Comparison of ENCODE assay signal across 1 cellular context in the genomic region with DNA sequence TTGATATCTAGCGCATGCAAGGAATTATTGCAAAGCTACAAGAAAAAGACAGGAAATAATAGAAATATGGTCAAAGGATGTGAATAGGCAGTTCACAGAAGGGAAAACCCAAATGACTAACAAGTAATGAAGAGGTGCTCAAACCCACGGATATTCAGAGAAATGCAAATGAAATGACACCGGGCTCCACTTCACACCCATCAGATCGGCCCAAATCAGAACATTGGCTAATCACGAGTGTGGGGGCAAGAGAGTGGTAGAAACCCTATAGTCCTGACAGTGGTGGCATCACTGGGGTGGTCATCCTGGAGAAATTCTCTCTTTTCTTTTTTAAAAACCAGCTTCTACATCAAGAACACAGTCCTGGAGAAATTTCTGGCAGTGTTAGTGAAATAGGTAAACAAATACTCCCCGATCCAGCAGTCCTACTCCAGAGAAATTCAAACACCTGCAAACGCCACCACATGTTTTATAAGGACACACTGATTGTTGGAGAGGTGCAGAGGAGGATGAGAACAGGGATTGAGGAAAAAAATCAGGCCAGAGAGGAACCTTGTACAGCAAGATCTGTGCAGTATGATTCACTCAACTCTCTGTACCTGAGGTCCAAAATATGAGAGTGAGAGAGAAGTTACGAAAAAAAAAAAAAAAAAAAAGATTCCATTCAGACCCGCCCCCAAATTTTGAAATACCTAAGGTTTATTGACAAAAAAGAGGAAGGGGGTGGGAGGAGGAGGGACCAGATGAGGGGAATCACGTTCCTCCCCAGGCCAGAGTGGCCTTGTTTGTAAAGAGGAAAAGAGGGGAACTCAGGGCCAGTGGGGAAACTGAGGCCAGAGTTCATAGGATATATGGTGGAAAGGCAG.
A peak's percentile ranks its signal among the peaks of the same experiment; 100 is the strongest.
TF ChIP-seq lines count a peak whose summit lies in the region.

No MANE protein-coding gene starts in this region.

TF ChIP-seq in GM12878, 131 proteins besides CTCF, POLR2A, EP300 and RAD21 (continued from another document and continues in another):
- TF ChIP-seq BHLHE40 (IDR thresholded peaks at IDR 0.05; ENCODE audit: borderline replicate concordance in 1 of 2, low read depth in 2 of 2, low read length in 1 of 2), result peak; percentile 51 to 66; a peak in 3 of 4 replicates
- TF ChIP-seq SREBF2 (IDR thresholded peaks at IDR 0.05; ENCODE audit: low read length), result no peak
- TF ChIP-seq, protein P1, sequence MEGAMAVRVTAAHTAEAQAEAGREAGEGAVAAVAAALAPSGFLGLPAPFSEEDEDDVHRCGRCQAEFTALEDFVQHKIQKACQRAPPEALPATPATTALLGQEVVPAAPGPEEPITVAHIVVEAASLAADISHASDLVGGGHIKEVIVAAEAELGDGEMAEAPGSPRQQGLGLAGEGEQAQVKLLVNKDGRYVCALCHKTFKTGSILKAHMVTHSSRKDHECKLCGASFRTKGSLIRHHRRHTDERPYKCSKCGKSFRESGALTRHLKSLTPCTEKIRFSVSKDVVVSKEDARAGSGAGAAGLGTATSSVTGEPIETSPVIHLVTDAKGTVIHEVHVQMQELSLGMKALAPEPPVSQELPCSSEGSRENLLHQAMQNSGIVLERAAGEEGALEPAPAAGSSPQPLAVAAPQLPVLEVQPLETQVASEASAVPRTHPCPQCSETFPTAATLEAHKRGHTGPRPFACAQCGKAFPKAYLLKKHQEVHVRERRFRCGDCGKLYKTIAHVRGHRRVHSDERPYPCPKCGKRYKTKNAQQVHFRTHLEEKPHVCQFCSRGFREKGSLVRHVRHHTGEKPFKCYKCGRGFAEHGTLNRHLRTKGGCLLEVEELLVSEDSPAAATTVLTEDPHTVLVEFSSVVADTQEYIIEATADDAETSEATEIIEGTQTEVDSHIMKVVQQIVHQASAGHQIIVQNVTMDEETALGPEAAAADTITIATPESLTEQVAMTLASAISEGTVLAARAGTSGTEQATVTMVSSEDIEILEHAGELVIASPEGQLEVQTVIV (IDR thresholded peaks at IDR 0.05; ENCODE audit: borderline replicate concordance, partially characterized antibody), result no peak
- TF ChIP-seq SUZ12 (IDR thresholded peaks at IDR 0.05; ENCODE audit: unreplicated experiment), result no peak
- TF ChIP-seq PAX5 (IDR thresholded peaks at IDR 0.05; ENCODE audit: borderline replicate concordance, low read depth, low read length), result no peak
- no peak for TF ChIP-seq TBL1XR1 (IDR thresholded peaks at IDR 0.05; ENCODE audit: low read depth, low read length)
- TF ChIP-seq BACH1 (IDR thresholded peaks at IDR 0.05; ENCODE audit: borderline replicate concordance), result peak; percentile 76; the same call in 1 of the 2 replicates
- no peak for TF ChIP-seq SMAD5 (IDR thresholded peaks at IDR 0.05; ENCODE audit: low read depth)
- peak; percentile 59; the same call in 1 of the 2 replicates for TF ChIP-seq ATF7 (IDR thresholded peaks at IDR 0.05; ENCODE audit: low read depth)
- TF ChIP-seq IKZF2 (IDR thresholded peaks at IDR 0.05), result peak in 1 of 2 experiments; percentile 37; a peak in 3 of 4 replicates
- no peak for TF ChIP-seq CREM (IDR thresholded peaks at IDR 0.05; ENCODE audit: low read depth)
- TF ChIP-seq, protein P2, sequence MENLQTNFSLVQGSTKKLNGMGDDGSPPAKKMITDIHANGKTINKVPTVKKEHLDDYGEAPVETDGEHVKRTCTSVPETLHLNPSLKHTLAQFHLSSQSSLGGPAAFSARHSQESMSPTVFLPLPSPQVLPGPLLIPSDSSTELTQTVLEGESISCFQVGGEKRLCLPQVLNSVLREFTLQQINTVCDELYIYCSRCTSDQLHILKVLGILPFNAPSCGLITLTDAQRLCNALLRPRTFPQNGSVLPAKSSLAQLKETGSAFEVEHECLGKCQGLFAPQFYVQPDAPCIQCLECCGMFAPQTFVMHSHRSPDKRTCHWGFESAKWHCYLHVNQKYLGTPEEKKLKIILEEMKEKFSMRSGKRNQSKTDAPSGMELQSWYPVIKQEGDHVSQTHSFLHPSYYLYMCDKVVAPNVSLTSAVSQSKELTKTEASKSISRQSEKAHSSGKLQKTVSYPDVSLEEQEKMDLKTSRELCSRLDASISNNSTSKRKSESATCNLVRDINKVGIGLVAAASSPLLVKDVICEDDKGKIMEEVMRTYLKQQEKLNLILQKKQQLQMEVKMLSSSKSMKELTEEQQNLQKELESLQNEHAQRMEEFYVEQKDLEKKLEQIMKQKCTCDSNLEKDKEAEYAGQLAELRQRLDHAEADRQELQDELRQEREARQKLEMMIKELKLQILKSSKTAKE (IDR thresholded peaks at IDR 0.05; ENCODE audit: low read depth, poor library complexity, severe bottlenecking), result no peak
- TF ChIP-seq FOS (IDR thresholded peaks at IDR 0.05; ENCODE audit: borderline replicate concordance, extremely low read depth, insufficient read length), result no peak
- no peak for TF ChIP-seq EED (IDR thresholded peaks at IDR 0.05; ENCODE audit: low read depth)
- TF ChIP-seq GATAD2B (conservative IDR thresholded peaks at IDR 0.05; ENCODE audit: low read depth), result no peak
- TF ChIP-seq, protein P3, sequence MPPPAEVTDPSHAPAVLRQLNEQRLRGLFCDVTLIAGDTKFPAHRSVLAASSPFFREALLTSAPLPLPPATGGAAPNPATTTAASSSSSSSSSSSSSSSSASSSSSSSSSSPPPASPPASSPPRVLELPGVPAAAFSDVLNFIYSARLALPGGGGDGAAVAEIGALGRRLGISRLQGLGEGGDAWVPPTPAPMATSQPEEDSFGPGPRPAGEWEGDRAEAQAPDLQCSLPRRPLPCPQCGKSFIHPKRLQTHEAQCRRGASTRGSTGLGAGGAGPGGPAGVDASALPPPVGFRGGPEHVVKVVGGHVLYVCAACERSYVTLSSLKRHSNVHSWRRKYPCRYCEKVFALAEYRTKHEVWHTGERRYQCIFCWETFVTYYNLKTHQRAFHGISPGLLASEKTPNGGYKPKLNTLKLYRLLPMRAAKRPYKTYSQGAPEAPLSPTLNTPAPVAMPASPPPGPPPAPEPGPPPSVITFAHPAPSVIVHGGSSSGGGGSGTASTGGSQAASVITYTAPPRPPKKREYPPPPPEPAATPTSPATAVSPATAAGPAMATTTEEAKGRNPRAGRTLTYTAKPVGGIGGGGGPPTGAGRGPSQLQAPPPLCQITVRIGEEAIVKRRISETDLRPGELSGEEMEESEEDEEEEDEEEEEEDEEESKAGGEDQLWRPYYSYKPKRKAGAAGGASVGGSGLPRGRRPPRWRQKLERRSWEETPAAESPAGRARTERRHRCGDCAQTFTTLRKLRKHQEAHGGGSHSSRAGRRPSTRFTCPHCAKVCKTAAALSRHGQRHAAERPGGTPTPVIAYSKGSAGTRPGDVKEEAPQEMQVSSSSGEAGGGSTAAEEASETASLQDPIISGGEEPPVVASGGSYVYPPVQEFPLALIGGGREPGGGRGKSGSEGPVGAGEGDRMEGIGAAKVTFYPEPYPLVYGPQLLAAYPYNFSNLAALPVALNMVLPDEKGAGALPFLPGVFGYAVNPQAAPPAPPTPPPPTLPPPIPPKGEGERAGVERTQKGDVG (CRISPR knock-in tag; IDR thresholded peaks at IDR 0.05), result no peak
- TF ChIP-seq CHD4 (IDR thresholded peaks at IDR 0.05), result no peak
- TF ChIP-seq POU2F2 (IDR thresholded peaks at IDR 0.05; ENCODE audit: borderline replicate concordance, low read depth, low read length), result peak; percentile 89; the same call in 2 of the 3 replicates
- TF ChIP-seq NR2C1 (IDR thresholded peaks at IDR 0.05), result no peak
- no peak for TF ChIP-seq GABPA (IDR thresholded peaks at IDR 0.05; ENCODE audit: low read depth)
- no peak for TF ChIP-seq CEBPB (IDR thresholded peaks at IDR 0.05; ENCODE audit: borderline replicate concordance in 1 of 2, low read depth in 2 of 2, low read length in 2 of 2)
- no peak for TF ChIP-seq MTA3 (IDR thresholded peaks at IDR 0.05; ENCODE audit: borderline replicate concordance, low read length)
- peak; percentile 25; the same call in 1 of the 2 replicates for TF ChIP-seq BMI1 (IDR thresholded peaks at IDR 0.05; ENCODE audit: borderline replicate concordance)
- no peak for TF ChIP-seq CBFB (IDR thresholded peaks at IDR 0.05; ENCODE audit: low read depth)
- TF ChIP-seq NR2F1 (conservative IDR thresholded peaks at IDR 0.05), result no peak
- peak; percentile 14; the same call in 1 of the 2 replicates for TF ChIP-seq SMC3 (IDR thresholded peaks at IDR 0.05; ENCODE audit: borderline replicate concordance, low read length)
- no peak for TF ChIP-seq HDAC2 (IDR thresholded peaks at IDR 0.05)
- TF ChIP-seq, protein P4, sequence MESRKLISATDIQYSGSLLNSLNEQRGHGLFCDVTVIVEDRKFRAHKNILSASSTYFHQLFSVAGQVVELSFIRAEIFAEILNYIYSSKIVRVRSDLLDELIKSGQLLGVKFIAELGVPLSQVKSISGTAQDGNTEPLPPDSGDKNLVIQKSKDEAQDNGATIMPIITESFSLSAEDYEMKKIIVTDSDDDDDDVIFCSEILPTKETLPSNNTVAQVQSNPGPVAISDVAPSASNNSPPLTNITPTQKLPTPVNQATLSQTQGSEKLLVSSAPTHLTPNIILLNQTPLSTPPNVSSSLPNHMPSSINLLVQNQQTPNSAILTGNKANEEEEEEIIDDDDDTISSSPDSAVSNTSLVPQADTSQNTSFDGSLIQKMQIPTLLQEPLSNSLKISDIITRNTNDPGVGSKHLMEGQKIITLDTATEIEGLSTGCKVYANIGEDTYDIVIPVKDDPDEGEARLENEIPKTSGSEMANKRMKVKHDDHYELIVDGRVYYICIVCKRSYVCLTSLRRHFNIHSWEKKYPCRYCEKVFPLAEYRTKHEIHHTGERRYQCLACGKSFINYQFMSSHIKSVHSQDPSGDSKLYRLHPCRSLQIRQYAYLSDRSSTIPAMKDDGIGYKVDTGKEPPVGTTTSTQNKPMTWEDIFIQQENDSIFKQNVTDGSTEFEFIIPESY (IDR thresholded peaks at IDR 0.05), result no peak
- TF ChIP-seq ZNF274 (IDR thresholded peaks at IDR 0.05; ENCODE audit: insufficient read depth, insufficient read length), result no peak
- TF ChIP-seq FOXM1 (IDR thresholded peaks at IDR 0.05; ENCODE audit: low read depth, low read length), result no peak
- 0 out of 2 replicates have a peak, but pooled peaks have one; percentile 23 for TF ChIP-seq BCL11A (IDR thresholded peaks at IDR 0.05; ENCODE audit: low read depth, low read length)
- TF ChIP-seq IKZF1 (conservative IDR thresholded peaks at IDR 0.05), result peak; percentile 50; the same call in 1 of the 2 replicates
- TF ChIP-seq HDGF (IDR thresholded peaks at IDR 0.05), result no peak
- TF ChIP-seq ESRRA (IDR thresholded peaks at IDR 0.05; ENCODE audit: low read length), result no peak
- TF ChIP-seq, protein P5, sequence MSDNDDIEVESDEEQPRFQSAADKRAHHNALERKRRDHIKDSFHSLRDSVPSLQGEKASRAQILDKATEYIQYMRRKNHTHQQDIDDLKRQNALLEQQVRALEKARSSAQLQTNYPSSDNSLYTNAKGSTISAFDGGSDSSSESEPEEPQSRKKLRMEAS (IDR thresholded peaks at IDR 0.05; ENCODE audit: low read depth, low read length), result peak; percentile 34; the same call in 1 of the 2 replicates
- no peak for TF ChIP-seq TCF12 (IDR thresholded peaks at IDR 0.05; ENCODE audit: low read depth, low read length)
- no peak for TF ChIP-seq CBX5 (IDR thresholded peaks at IDR 0.05; ENCODE audit: low read depth)
- TF ChIP-seq, protein P6, sequence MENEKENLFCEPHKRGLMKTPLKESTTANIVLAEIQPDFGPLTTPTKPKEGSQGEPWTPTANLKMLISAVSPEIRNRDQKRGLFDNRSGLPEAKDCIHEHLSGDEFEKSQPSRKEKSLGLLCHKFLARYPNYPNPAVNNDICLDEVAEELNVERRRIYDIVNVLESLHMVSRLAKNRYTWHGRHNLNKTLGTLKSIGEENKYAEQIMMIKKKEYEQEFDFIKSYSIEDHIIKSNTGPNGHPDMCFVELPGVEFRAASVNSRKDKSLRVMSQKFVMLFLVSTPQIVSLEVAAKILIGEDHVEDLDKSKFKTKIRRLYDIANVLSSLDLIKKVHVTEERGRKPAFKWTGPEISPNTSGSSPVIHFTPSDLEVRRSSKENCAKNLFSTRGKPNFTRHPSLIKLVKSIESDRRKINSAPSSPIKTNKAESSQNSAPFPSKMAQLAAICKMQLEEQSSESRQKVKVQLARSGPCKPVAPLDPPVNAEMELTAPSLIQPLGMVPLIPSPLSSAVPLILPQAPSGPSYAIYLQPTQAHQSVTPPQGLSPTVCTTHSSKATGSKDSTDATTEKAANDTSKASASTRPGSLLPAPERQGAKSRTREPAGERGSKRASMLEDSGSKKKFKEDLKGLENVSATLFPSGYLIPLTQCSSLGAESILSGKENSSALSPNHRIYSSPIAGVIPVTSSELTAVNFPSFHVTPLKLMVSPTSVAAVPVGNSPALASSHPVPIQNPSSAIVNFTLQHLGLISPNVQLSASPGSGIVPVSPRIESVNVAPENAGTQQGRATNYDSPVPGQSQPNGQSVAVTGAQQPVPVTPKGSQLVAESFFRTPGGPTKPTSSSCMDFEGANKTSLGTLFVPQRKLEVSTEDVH (IDR thresholded peaks at IDR 0.05; ENCODE audit: low read depth, partially characterized antibody), result no peak
- TF ChIP-seq NBN (IDR thresholded peaks at IDR 0.05), result 0 out of 2 replicates have a peak, but pooled peaks have one; percentile 23
- no peak for TF ChIP-seq MYC (IDR thresholded peaks at IDR 0.05; ENCODE audit: insufficient read depth, insufficient read length, insufficient replicate concordance, low read length, severe bottlenecking)
- no peak for TF ChIP-seq SREBF1 (IDR thresholded peaks at IDR 0.05; ENCODE audit: low read length)
- no peak for TF ChIP-seq SIN3A (IDR thresholded peaks at IDR 0.05; ENCODE audit: low read depth, low read length)
- no peak for TF ChIP-seq KLF5 (IDR thresholded peaks at IDR 0.05; ENCODE audit: partially characterized antibody)
- TF ChIP-seq CHD1 (IDR thresholded peaks at IDR 0.05; ENCODE audit: low read depth, low read length), result 0 out of 2 replicates have a peak, but pooled peaks have one; percentile 46
- TF ChIP-seq, protein P7, sequence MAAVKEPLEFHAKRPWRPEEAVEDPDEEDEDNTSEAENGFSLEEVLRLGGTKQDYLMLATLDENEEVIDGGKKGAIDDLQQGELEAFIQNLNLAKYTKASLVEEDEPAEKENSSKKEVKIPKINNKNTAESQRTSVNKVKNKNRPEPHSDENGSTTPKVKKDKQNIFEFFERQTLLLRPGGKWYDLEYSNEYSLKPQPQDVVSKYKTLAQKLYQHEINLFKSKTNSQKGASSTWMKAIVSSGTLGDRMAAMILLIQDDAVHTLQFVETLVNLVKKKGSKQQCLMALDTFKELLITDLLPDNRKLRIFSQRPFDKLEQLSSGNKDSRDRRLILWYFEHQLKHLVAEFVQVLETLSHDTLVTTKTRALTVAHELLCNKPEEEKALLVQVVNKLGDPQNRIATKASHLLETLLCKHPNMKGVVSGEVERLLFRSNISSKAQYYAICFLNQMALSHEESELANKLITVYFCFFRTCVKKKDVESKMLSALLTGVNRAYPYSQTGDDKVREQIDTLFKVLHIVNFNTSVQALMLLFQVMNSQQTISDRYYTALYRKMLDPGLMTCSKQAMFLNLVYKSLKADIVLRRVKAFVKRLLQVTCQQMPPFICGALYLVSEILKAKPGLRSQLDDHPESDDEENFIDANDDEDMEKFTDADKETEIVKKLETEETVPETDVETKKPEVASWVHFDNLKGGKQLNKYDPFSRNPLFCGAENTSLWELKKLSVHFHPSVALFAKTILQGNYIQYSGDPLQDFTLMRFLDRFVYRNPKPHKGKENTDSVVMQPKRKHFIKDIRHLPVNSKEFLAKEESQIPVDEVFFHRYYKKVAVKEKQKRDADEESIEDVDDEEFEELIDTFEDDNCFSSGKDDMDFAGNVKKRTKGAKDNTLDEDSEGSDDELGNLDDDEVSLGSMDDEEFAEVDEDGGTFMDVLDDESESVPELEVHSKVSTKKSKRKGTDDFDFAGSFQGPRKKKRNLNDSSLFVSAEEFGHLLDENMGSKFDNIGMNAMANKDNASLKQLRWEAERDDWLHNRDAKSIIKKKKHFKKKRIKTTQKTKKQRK (IDR thresholded peaks at IDR 0.05; ENCODE audit: low read depth, low read length), result no peak
- no peak for TF ChIP-seq ZSCAN29 (IDR thresholded peaks at IDR 0.05)
- TF ChIP-seq MEF2A (IDR thresholded peaks at IDR 0.05; ENCODE audit: insufficient read depth, low read depth, low read length), result no peak
- TF ChIP-seq FOXK2 (IDR thresholded peaks at IDR 0.05), result no peak
- no peak for TF ChIP-seq YBX1 (IDR thresholded peaks at IDR 0.05)
- TF ChIP-seq ZZZ3 (IDR thresholded peaks at IDR 0.05; ENCODE audit: control insufficient read depth, insufficient read length, low read depth), result no peak
